Comparison of ENCODE assay signal across 8 cellular contexts in the genomic region with DNA sequence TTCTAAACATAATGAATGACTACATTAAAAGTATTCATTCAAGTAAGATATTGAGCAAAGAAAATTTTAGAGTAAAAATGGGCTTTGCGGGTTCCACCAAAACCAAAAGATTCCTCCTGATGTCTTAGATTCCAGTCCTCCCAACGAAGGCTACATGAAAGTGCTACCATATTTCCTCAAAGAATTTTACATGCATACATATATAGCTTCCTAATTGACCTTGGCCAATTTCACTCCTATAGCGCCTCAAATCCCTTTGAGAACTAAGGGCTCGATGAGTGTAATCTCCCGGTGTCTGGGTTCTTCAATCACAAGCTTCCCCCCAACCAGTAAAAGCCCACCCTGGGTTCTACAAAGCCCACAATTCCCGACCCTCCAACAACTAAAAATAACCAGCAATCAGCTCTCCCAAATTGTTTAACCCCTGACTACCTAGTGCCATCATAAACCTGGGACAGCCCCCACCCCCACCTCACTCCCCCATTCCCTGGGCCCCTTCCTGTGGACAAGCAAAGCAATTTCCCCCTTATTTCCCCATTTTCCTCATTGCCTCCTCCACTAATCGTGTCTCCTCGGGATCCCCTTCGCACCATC. TPM values are rescaled to one million over a fixed set of nuclear protein-coding genes. Genes with fewer than 3 reads are reported as not detected.
A peak's percentile ranks its signal among the peaks of the same experiment; 100 is the strongest.
DNase-seq lines count a peak whose midpoint lies in the region; FAIRE-seq and TF ChIP-seq lines count a peak whose summit lies in the region.

No MANE protein-coding gene starts in this region.

- H3K9me3 Mint-ChIP-seq in Caco-2 (ENCODE audit: unreplicated experiment) (peaks cover 6% of the 10 kb centered on the region), osteocyte (ENCODE audit: unreplicated experiment) (no peaks in the 10 kb centered on the region)

- CTCF ChIA-PET in Caco-2 (lab: Charles Lee), result interaction anchor here (0.8 to 3.4 kb wide), 9 partner anchors 9 to 306 kb away, joined by 3 to 18 read pairs (median 3); partner anchors contain the start of gene APOA5
- CTCF ChIA-PET in endothelial cell of umbilical vein (lab: Charles Lee), result interaction anchor here (0.6 to 4.8 kb wide), 11 partner anchors 9 to 306 kb away, joined by 3 to 38 read pairs (median 4); partner anchors contain the start of genes APOA5 and PAFAH1B2

- H3K9ac ChIP-seq in OCI-LY3 (ENCODE audit: low read length), result peak overlapping the region; percentile 83
- peak overlapping the region; percentile 93 for H3K9ac ChIP-seq in endothelial cell of umbilical vein (replicated peaks; ENCODE audit: extremely low read depth, insufficient read depth, low read length)

- DNase-seq in Caco-2 (no peak), endothelial cell of umbilical vein (ENCODE audit: low read depth, low spot score) (no peak), osteocyte (ENCODE audit: extremely low spot score, unreplicated experiment) (no peak), OCI-M1 (lab: John Stamatoyannopoulos, UW) (no peak), LoVo (ENCODE audit: low spot score) (no peak), NCI-H1092 (lab: John Stamatoyannopoulos, UW) (no peak), AG08395 (ENCODE audit: low spot score) (no peak)

- TF ChIP-seq POLR2A in endothelial cell of umbilical vein (IDR thresholded peaks at IDR 0.05; ENCODE audit: low read depth, low read length), result no peak

- H3K27ac Mint-ChIP-seq in Caco-2 (ENCODE audit: unreplicated experiment) (peak overlapping the region; percentile 99), osteocyte (ENCODE audit: unreplicated experiment) (peak overlapping the region; percentile 85)

- H3K27me3 Mint-ChIP-seq in Caco-2 (ENCODE audit: insufficient read depth, unreplicated experiment), result no peaks in the 10 kb centered on the region
- H3K27me3 Mint-ChIP-seq in osteocyte (ENCODE audit: unreplicated experiment), result no peaks in the 10 kb centered on the region

- BruUV-seq in Caco-2 (replicated peaks; lab: Mats Ljungman, UMichigan), result TSS peak; percentile 26
- BruUV-seq in endothelial cell of umbilical vein (replicated peaks; lab: Mats Ljungman, UMichigan), result no TSS peak

- no peak overlapping the region for H2AFZ ChIP-seq in OCI-LY3 (ENCODE audit: low read depth, low read length)
- H2AFZ ChIP-seq in endothelial cell of umbilical vein (ENCODE audit: low read depth, low read length), result no peak overlapping the region

- H3K27ac ChIP-seq in OCI-LY3 (ENCODE audit: low read length), result 0 out of 2 replicates have a peak overlapping the region, but pooled peaks have one; percentile 10
- H3K27ac ChIP-seq in endothelial cell of umbilical vein (ENCODE audit: insufficient read depth, low read depth, low read length), result no peak overlapping the region

- H3K27me3 ChIP-seq in Caco-2 (replicated peaks; ENCODE audit: control insufficient read depth, insufficient read depth, low read length) (no peaks in the 10 kb centered on the region), OCI-LY3 (ENCODE audit: low read depth, low read length) (no peaks in the 10 kb centered on the region), endothelial cell of umbilical vein (ENCODE audit: control insufficient read depth in 2 of 2, insufficient read depth in 2 of 2, low read length in 2 of 2) (no peaks in the 10 kb centered on the region)

- H3K4me3 Mint-ChIP-seq in Caco-2 (ENCODE audit: unreplicated experiment) (peak overlapping the region; percentile 77), osteocyte (ENCODE audit: unreplicated experiment) (peak overlapping the region; percentile 94)

- peak overlapping the region; percentile 88 for H3K4me2 ChIP-seq in OCI-LY3 (ENCODE audit: low read length)
- H3K4me2 ChIP-seq in endothelial cell of umbilical vein (ENCODE audit: insufficient read depth, low read length), result peak overlapping the region; percentile 72

- intact Hi-C loops in Caco-2 (cut with micrococcal nuclease; ENCODE audit: unreplicated experiment) (loop anchor here (1.0 to 5.0 kb wide), 5 partner anchors 76 to 310 kb away; partner anchors contain the start of genes APOA1, APOC3 and ZPR1), endothelial cell of umbilical vein (cut with micrococcal nuclease) (loop anchor here (5.0 kb wide), 2 partner anchors 60 to 85 kb away; no protein-coding TSS in a partner anchor)

- POLR2A ChIA-PET in Caco-2 (lab: Charles Lee) (interaction anchor here (0.5 to 2.0 kb wide), 6 partner anchors 9 to 220 kb away, joined by 3 to 12 read pairs (median 5); partner anchors contain the start of gene PAFAH1B2), endothelial cell of umbilical vein (lab: Charles Lee) (interaction anchor here (0.7 to 0.9 kb wide), 2 partner anchors 38 to 309 kb away, joined by 3 read pairs; partner anchors contain the start of gene ZPR1)

- dilution Hi-C loops in endothelial cell of umbilical vein (cut with MboI; ENCODE audit: extremely low pct_ligation_motif_present, low sequenced_read_pairs), result no loop called here

- H3K4me1 ChIP-seq in Caco-2 (peaks cover 59% of the 10 kb centered on the region), OCI-LY3 (ENCODE audit: low read length) (peaks cover 56% of the 10 kb centered on the region), endothelial cell of umbilical vein (ENCODE audit: control insufficient read depth, extremely low read depth, insufficient read depth, low read length) (peaks cover 17% of the 10 kb centered on the region)

- H4K20me1 ChIP-seq in OCI-LY3 (ENCODE audit: insufficient read depth, low read length) (peaks cover 37% of the 10 kb centered on the region), endothelial cell of umbilical vein (replicated peaks; ENCODE audit: control insufficient read depth, extremely low read depth, insufficient read depth, low read length) (no peaks in the 10 kb centered on the region)

- no peaks in the 10 kb centered on the region for H3K9me1 ChIP-seq in endothelial cell of umbilical vein (replicated peaks; ENCODE audit: control insufficient read depth, extremely low read depth, insufficient read depth, low read length)

- H3K36me3 Mint-ChIP-seq in Caco-2 (ENCODE audit: insufficient read depth, unreplicated experiment), result peaks cover 23% of the 10 kb centered on the region
- peaks cover 1% of the 10 kb centered on the region for H3K36me3 Mint-ChIP-seq in osteocyte (ENCODE audit: unreplicated experiment)

- H3K79me2 ChIP-seq in OCI-LY3 (ENCODE audit: low read length) (peaks cover 60% of the 10 kb centered on the region), endothelial cell of umbilical vein (ENCODE audit: control insufficient read depth, insufficient read depth, low read length) (peaks cover 17% of the 10 kb centered on the region)

- H3K4me1 Mint-ChIP-seq in Caco-2 (ENCODE audit: low read depth, unreplicated experiment), result peaks cover 65% of the 10 kb centered on the region
- H3K4me1 Mint-ChIP-seq in osteocyte (ENCODE audit: unreplicated experiment), result peaks cover 44% of the 10 kb centered on the region

- TF ChIP-seq CTCF in Caco-2 (IDR thresholded peaks at IDR 0.05; ENCODE audit: insufficient read depth in 1 of 2, low read depth in 1 of 2, low read length in 1 of 2, severe bottlenecking in 1 of 2, unreplicated experiment in 1 of 2), result no peak
- no peak for TF ChIP-seq CTCF in OCI-LY3 (IDR thresholded peaks at IDR 0.05; ENCODE audit: low read depth, low read length)
- no peak for TF ChIP-seq CTCF in endothelial cell of umbilical vein (IDR thresholded peaks at IDR 0.05; ENCODE audit: extremely low read depth in 1 of 2, insufficient read depth in 1 of 2, low read depth in 1 of 2, low read length in 2 of 2)
- TF ChIP-seq CTCF in osteocyte (IDR thresholded peaks at IDR 0.05), result no peak

- no peak for FAIRE-seq in endothelial cell of umbilical vein (lab: Jason Lieb, UNC)

- H3K4me3 ChIP-seq in Caco-2 (ENCODE audit: low read depth, low read length) (peak overlapping the region; percentile 90), OCI-LY3 (ENCODE audit: low read length) (peak overlapping the region; percentile 89), endothelial cell of umbilical vein (replicated peaks in 1 of 3; ENCODE audit: insufficient read depth in 1 of 3, low read depth in 1 of 3, low read length in 3 of 3) (peak overlapping the region; percentile 67 to 82 (median 74))

- H3K36me3 ChIP-seq in Caco-2 (ENCODE audit: control insufficient read depth, insufficient read depth, low read length) (0 out of 2 replicates have a peak, but pooled peaks cover 3% of the 10 kb centered on the region), OCI-LY3 (replicated peaks; ENCODE audit: low read depth, low read length) (peaks cover 7% of the 10 kb centered on the region), endothelial cell of umbilical vein (ENCODE audit: control insufficient read depth in 2 of 2, extremely low read depth in 1 of 2, insufficient read depth in 2 of 2, low read length in 2 of 2) (no peaks in the 10 kb centered on the region)

- H3K9me3 ChIP-seq in Caco-2, result no peaks in the 10 kb centered on the region
- no peaks in the 10 kb centered on the region for H3K9me3 ChIP-seq in OCI-LY3 (ENCODE audit: insufficient read depth, low read length)
- no peaks in the 10 kb centered on the region for H3K9me3 ChIP-seq in endothelial cell of umbilical vein (replicated peaks; ENCODE audit: control insufficient read depth, insufficient read depth, low read length)

TF ChIP-seq in endothelial cell of umbilical vein, 7 proteins besides CTCF, POLR2A, EP300 and RAD21 (continues in another document):
- TF ChIP-seq FOS (IDR thresholded peaks at IDR 0.05; ENCODE audit: borderline replicate concordance, insufficient read depth, low read length), result no peak
- TF ChIP-seq MYC (IDR thresholded peaks at IDR 0.05; ENCODE audit: low read depth, low read length), result no peak
- no peak for TF ChIP-seq GATA2 (IDR thresholded peaks at IDR 0.05; ENCODE audit: insufficient read depth, insufficient read length, low read depth, low read length)

RNA-seq across cellular contexts. Expression of gene SIK3, which starts 1.2 kb away (rescaled TPM):
- total RNA-seq in Caco-2 (2022) (65.7 and 69.4 TPM in 2 replicates), endothelial cell of umbilical vein (20.6 and 21.3 TPM in 2 replicates), osteocyte (29.3 and 29.5 TPM in 2 replicates)
- 9.0 and 10.3 TPM in 2 replicates for polyA plus RNA-seq in endothelial cell of umbilical vein
- polyA plus RNA-seq in endothelial cell of umbilical vein (2011; cell fraction: cytosol; rRNA removed), result 7.1 and 7.5 TPM in 2 replicates
- 27.4 and 30.1 TPM in 2 replicates for polyA plus RNA-seq in endothelial cell of umbilical vein (2011; cell fraction: nucleus; rRNA removed)
- polyA plus RNA-seq in endothelial cell of umbilical vein (2012), result 10.3 and 11.9 TPM in 2 replicates
- polyA minus RNA-seq in endothelial cell of umbilical vein, result 25.1 and 26.4 TPM in 2 replicates
- 6.1 TPM for polyA minus RNA-seq in endothelial cell of umbilical vein (2011; cell fraction: cytosol; rRNA and poly(A)+ RNA removed)
- polyA minus RNA-seq in endothelial cell of umbilical vein (2011; cell fraction: nucleus; rRNA and poly(A)+ RNA removed), result 33.2 and 46.9 TPM in 2 replicates

RNA-seq across cellular contexts. Expression of gene PAFAH1B2, which starts 47.0 kb away (rescaled TPM):
- total RNA-seq in Caco-2 (2022) (167 and 168 TPM in 2 replicates), endothelial cell of umbilical vein (128 and 130 TPM in 2 replicates), osteocyte (82.7 and 84.5 TPM in 2 replicates)
- polyA plus RNA-seq in endothelial cell of umbilical vein, result 29.1 and 34.2 TPM in 2 replicates
- polyA plus RNA-seq in endothelial cell of umbilical vein (2011; cell fraction: cytosol; rRNA removed), result 47.4 and 49.2 TPM in 2 replicates
- 32.4 and 35.7 TPM in 2 replicates for polyA plus RNA-seq in endothelial cell of umbilical vein (2011; cell fraction: nucleus; rRNA removed)
- polyA plus RNA-seq in endothelial cell of umbilical vein (2012), result 52.6 and 63.5 TPM in 2 replicates
- 167 and 180 TPM in 2 replicates for polyA minus RNA-seq in endothelial cell of umbilical vein
- polyA minus RNA-seq in endothelial cell of umbilical vein (2011; cell fraction: cytosol; rRNA and poly(A)+ RNA removed), result 43.7 TPM
- polyA minus RNA-seq in endothelial cell of umbilical vein (2011; cell fraction: nucleus; rRNA and poly(A)+ RNA removed), result 31.8 and 46.3 TPM in 2 replicates
